ENCODE assay signal across 1 cellular context in genomic region chr11:68041617-68042218, GRCh38.
TF ChIP-seq lines count a peak whose summit lies in the region.

No MANE protein-coding gene starts in this region.

TF ChIP-seq in SK-N-SH, 30 proteins besides CTCF, POLR2A, EP300 and RAD21:
- no peak for TF ChIP-seq RXRA (IDR thresholded peaks at IDR 0.05; ENCODE audit: borderline replicate concordance, low read depth)
